ENCODE assay signal across 1 cellular context in genomic region chr3:170751083-170751893, GRCh38.
TF ChIP-seq lines count a peak whose summit lies in the region.

No MANE protein-coding gene starts in this region.

TF ChIP-seq in K562, 482 proteins besides CTCF, POLR2A, EP300 and RAD21 (continued from another document and continues in another):
- TF ChIP-seq HIVEP1 (CRISPR knock-in tag; IDR thresholded peaks at IDR 0.05): no peak
- TF ChIP-seq ZFP36 (IDR thresholded peaks at IDR 0.05; ENCODE audit: low read depth, low read length, partially characterized antibody): no peak
- TF ChIP-seq SRSF1 (IDR thresholded peaks at IDR 0.05; ENCODE audit: low read depth, low read length): no peak
- TF ChIP-seq CCAR2 (IDR thresholded peaks at IDR 0.05; ENCODE audit: low read depth, low read length): no peak
- no peak for TF ChIP-seq IFI16 (CRISPR knock-in tag; IDR thresholded peaks at IDR 0.05)
- TF ChIP-seq MTA3 (IDR thresholded peaks at IDR 0.05; ENCODE audit: borderline replicate concordance): no peak
- TF ChIP-seq SREBF1 (IDR thresholded peaks at IDR 0.05; ENCODE audit: borderline replicate concordance, low read depth, low read length): no peak
- no peak for TF ChIP-seq SMARCA5 (IDR thresholded peaks at IDR 0.05)
- TF ChIP-seq MYC (IDR thresholded peaks at IDR 0.05; ENCODE audit: low read depth, low read length): no peak
- TF ChIP-seq MYC (CRISPR knock-in tag; IDR thresholded peaks at IDR 0.05; ENCODE audit: borderline replicate concordance, low read depth): 0 out of 2 replicates have a peak, but pooled peaks have one; percentile 34
- TF ChIP-seq ZNF717 (CRISPR knock-in tag; IDR thresholded peaks at IDR 0.05): no peak
- TF ChIP-seq BMI1 (IDR thresholded peaks at IDR 0.05; ENCODE audit: low read length): no peak
- TF ChIP-seq U2AF1 (optimal IDR thresholded peaks at IDR 0.05; ENCODE audit: low read depth, low read length): no peak
- TF ChIP-seq MTF1 (CRISPR knock-in tag; IDR thresholded peaks at IDR 0.05; ENCODE audit: borderline replicate concordance): no peak
- TF ChIP-seq SMARCE1 (IDR thresholded peaks at IDR 0.05): peak; percentile 50; the same call in 1 of the 2 replicates
- TF ChIP-seq ETS2 (tag; IDR thresholded peaks at IDR 0.05; ENCODE audit: borderline replicate concordance, poor library complexity, severe bottlenecking): no peak
- TF ChIP-seq SIN3A (IDR thresholded peaks at IDR 0.05; ENCODE audit: borderline replicate concordance in 2 of 2, control insufficient read depth in 1 of 2, low read depth in 2 of 2, low read length in 2 of 2): no peak
- no peak for TF ChIP-seq TBP (optimal IDR thresholded peaks at IDR 0.05; ENCODE audit: low read depth, low read length)
- TF ChIP-seq CBX8 (IDR thresholded peaks at IDR 0.05; ENCODE audit: borderline replicate concordance, extremely low read depth, low read depth, low read length, poor library complexity, severe bottlenecking): no peak
- TF ChIP-seq CREM (IDR thresholded peaks at IDR 0.05; ENCODE audit: low read depth): no peak
- no peak for TF ChIP-seq NONO (IDR thresholded peaks at IDR 0.05; ENCODE audit: low read depth in 2 of 2, low read length in 1 of 2)
- peak; percentile 81 for TF ChIP-seq CEBPG (CRISPR knock-in tag; IDR thresholded peaks at IDR 0.05)
- TF ChIP-seq CEBPG (tag; conservative IDR thresholded peaks at IDR 0.05 in 1 of 2, IDR thresholded peaks at IDR 0.05 in 1 of 2): peak; percentile 87 to 97
- no peak for TF ChIP-seq ZNF639 (CRISPR knock-in tag; conservative IDR thresholded peaks at IDR 0.05 in 1 of 2, IDR thresholded peaks at IDR 0.05 in 1 of 2)
- no peak for TF ChIP-seq HMG20B (CRISPR knock-in tag; IDR thresholded peaks at IDR 0.05)
- no peak for TF ChIP-seq ZNF512 (tag; IDR thresholded peaks at IDR 0.05)
- TF ChIP-seq HDAC8 (tag; IDR thresholded peaks at IDR 0.05): no peak
- TF ChIP-seq SIRT6 (IDR thresholded peaks at IDR 0.05; ENCODE audit: low read depth, low read length): no peak
- TF ChIP-seq CBX5 (IDR thresholded peaks at IDR 0.05; ENCODE audit: borderline replicate concordance, low read depth): no peak
- TF ChIP-seq RFX5 (IDR thresholded peaks at IDR 0.05; ENCODE audit: low read depth, low read length): no peak
- no peak for TF ChIP-seq ATF6 (CRISPR knock-in tag; IDR thresholded peaks at IDR 0.05)
- peak; percentile 84 for TF ChIP-seq CEBPB (tag; IDR thresholded peaks at IDR 0.05)
- no peak for TF ChIP-seq PTBP1 (IDR thresholded peaks at IDR 0.05; ENCODE audit: low read depth, low read length)
- 0 out of 4 replicates have a peak, but pooled peaks of 1 of the 2 experiments have one; percentile 20 for TF ChIP-seq SRF (CRISPR knock-in tag; IDR thresholded peaks at IDR 0.05)
- peak; percentile 28 for TF ChIP-seq BRD9 (IDR thresholded peaks at IDR 0.05; ENCODE audit: low read depth, partially characterized antibody)
- peak; percentile 49 for TF ChIP-seq ELF1 (tag; IDR thresholded peaks at IDR 0.05)
- peak; percentile 22; the same call in 1 of the 2 replicates for TF ChIP-seq ZNF583 (CRISPR knock-in tag; IDR thresholded peaks at IDR 0.05)
- no peak for TF ChIP-seq MTA2 (IDR thresholded peaks at IDR 0.05; ENCODE audit: low read depth)
- no peak for TF ChIP-seq SMARCC2 (IDR thresholded peaks at IDR 0.05; ENCODE audit: low read depth)
- no peak for TF ChIP-seq BRF1 (IDR thresholded peaks at IDR 0.05; ENCODE audit: borderline replicate concordance, extremely low read depth, insufficient read length)
- TF ChIP-seq ZNF277 (CRISPR knock-in tag; IDR thresholded peaks at IDR 0.05; ENCODE audit: borderline replicate concordance): no peak
- no peak for TF ChIP-seq SMAD1 (IDR thresholded peaks at IDR 0.05; ENCODE audit: low read depth, low read length, partially characterized antibody)
- TF ChIP-seq BCOR (IDR thresholded peaks at IDR 0.05): no peak
- TF ChIP-seq NFE2L1 (tag; IDR thresholded peaks at IDR 0.05; ENCODE audit: borderline replicate concordance, low read depth): no peak
- TF ChIP-seq ZNF589 (CRISPR knock-in tag; IDR thresholded peaks at IDR 0.05; ENCODE audit: low read depth): peak; percentile 66
- no peak for TF ChIP-seq RFX1 (IDR thresholded peaks at IDR 0.05)
- TF ChIP-seq MCM3 (IDR thresholded peaks at IDR 0.05): no peak
- peak; percentile 90 for TF ChIP-seq ATF4 (CRISPR knock-in tag; IDR thresholded peaks at IDR 0.05)
- no peak for TF ChIP-seq E2F1 (CRISPR knock-in tag; IDR thresholded peaks at IDR 0.05)
- TF ChIP-seq NKRF (IDR thresholded peaks at IDR 0.05; ENCODE audit: borderline replicate concordance): no peak
- no peak for TF ChIP-seq THAP7 (CRISPR knock-in tag; IDR thresholded peaks at IDR 0.05)
- TF ChIP-seq ZNF699 (CRISPR knock-in tag; IDR thresholded peaks at IDR 0.05; ENCODE audit: insufficient replicate concordance): no peak
- TF ChIP-seq POU5F1 (IDR thresholded peaks at IDR 0.05; ENCODE audit: borderline replicate concordance, low read depth, low read length, partially characterized antibody): no peak
- no peak for TF ChIP-seq RFX7 (CRISPR knock-in tag; IDR thresholded peaks at IDR 0.05)
- TF ChIP-seq TRIM24 (IDR thresholded peaks at IDR 0.05): peak; percentile 65 to 83; a peak in 2 of 4 replicates
- TF ChIP-seq NR2C1 (IDR thresholded peaks at IDR 0.05): no peak
- TF ChIP-seq NR2C1 (tag; IDR thresholded peaks at IDR 0.05): peak; percentile 31; the same call in 1 of the 2 replicates
- no peak for TF ChIP-seq ZNF124 (CRISPR knock-in tag; IDR thresholded peaks at IDR 0.05)
- TF ChIP-seq ATF3 (IDR thresholded peaks at IDR 0.05): peak; percentile 82; the same call in 1 of the 2 replicates
- TF ChIP-seq ATF3 (CRISPR knock-in tag; conservative IDR thresholded peaks at IDR 0.05): no peak
- no peak for TF ChIP-seq ZNF324 (CRISPR knock-in tag; IDR thresholded peaks at IDR 0.05)
- peak; percentile 30; the same call in 1 of the 2 replicates for TF ChIP-seq ZNF644 (tag; IDR thresholded peaks at IDR 0.05; ENCODE audit: low read depth)
- TF ChIP-seq ZNF354B (CRISPR knock-in tag; IDR thresholded peaks at IDR 0.05): no peak
- no peak for TF ChIP-seq TSC22D4 (tag; IDR thresholded peaks at IDR 0.05)
- TF ChIP-seq EP400 (IDR thresholded peaks at IDR 0.05): peak; percentile 31; the same call in 1 of the 2 replicates
- no peak for TF ChIP-seq USF2 (CRISPR knock-in tag; IDR thresholded peaks at IDR 0.05)
